8 cellular contexts compared by ENCODE assay signal in genomic region chr11:107898270-107898669, GRCh38. TPM values are rescaled to one million over a fixed set of nuclear protein-coding genes. Genes with fewer than 3 reads are reported as not detected.
DNase-seq lines count a peak whose midpoint lies in the region; ATAC-seq and TF ChIP-seq lines count a peak whose summit lies in the region.

No MANE protein-coding gene starts in this region.

- no peak overlapping the region for H3K27ac Mint-ChIP-seq in stimulated activated memory B cell treated with anti-CD40 and anti-IgM and Interleukin-4, amounts not matched to agents 10 μg/mL and 1 μg/mL and 100 μg/mL, for 72 hours

- H3K4me3 ChIP-seq in AG10803 (ENCODE audit: low read length) (no peak overlapping the region), fibroblast of the aortic adventitia (ENCODE audit: low read depth, low read length) (no peak overlapping the region)

- H3K36me3 Mint-ChIP-seq in stimulated activated memory B cell treated with anti-CD40 and anti-IgM and Interleukin-4, amounts not matched to agents 10 μg/mL and 1 μg/mL and 100 μg/mL, for 72 hours, result no peaks in the 10 kb centered on the region

- H3K9me3 Mint-ChIP-seq in stimulated activated memory B cell treated with anti-CD40 and anti-IgM and Interleukin-4, amounts not matched to agents 10 μg/mL and 1 μg/mL and 100 μg/mL, for 72 hours, result no peaks in the 10 kb centered on the region

- peak; percentile 79 for TF ChIP-seq CTCF in AG10803 (conservative IDR thresholded peaks at IDR 0.05; ENCODE audit: low read length)
- peak; percentile 53 for TF ChIP-seq CTCF in GM12874 (IDR thresholded peaks at IDR 0.05; ENCODE audit: insufficient read depth, low read depth, low read length)
- TF ChIP-seq CTCF in fibroblast of the aortic adventitia (IDR thresholded peaks at IDR 0.05; ENCODE audit: insufficient read depth, low read length), result peak; percentile 77

- peaks cover 13% of the 10 kb centered on the region for H3K27me3 Mint-ChIP-seq in stimulated activated memory B cell treated with anti-CD40 and anti-IgM and Interleukin-4, amounts not matched to agents 10 μg/mL and 1 μg/mL and 100 μg/mL, for 72 hours

- DNase-seq in AG10803 (ENCODE audit: low read depth), result peak; percentile 62
- peak; percentile 33 for DNase-seq in RPMI8226
- peak; percentile 74 for DNase-seq in fibroblast of the aortic adventitia (ENCODE audit: low read depth)
- DNase-seq in stimulated activated CD4-positive, alpha-beta T cell treated with anti-CD3 and anti-CD28 coated beads, Interleukin-2, amount 100 ng/mL, for 24 hours, result no peak

- H3K4me1 Mint-ChIP-seq in stimulated activated memory B cell treated with anti-CD40 and anti-IgM and Interleukin-4, amounts not matched to agents 10 μg/mL and 1 μg/mL and 100 μg/mL, for 72 hours, result no peaks in the 10 kb centered on the region

- no peak overlapping the region for H3K4me3 Mint-ChIP-seq in stimulated activated memory B cell treated with anti-CD40 and anti-IgM and Interleukin-4, amounts not matched to agents 10 μg/mL and 1 μg/mL and 100 μg/mL, for 72 hours

- ATAC-seq in HG03108 (IDR thresholded peaks at IDR 0.05; ENCODE audit: unreplicated experiment) (peak; percentile 75), GM19397 (IDR thresholded peaks at IDR 0.05; ENCODE audit: unreplicated experiment) (no peak)
- ATAC-seq in stimulated activated memory B cell treated with anti-CD40 and anti-IgM and Interleukin-4, amounts not matched to agents 10 μg/mL and 1 μg/mL and 100 μg/mL, for 72 hours, result peak; percentile 67

RNA-seq across cellular contexts. Expression of gene RAB39A, which starts 30.0 kb away (rescaled TPM):
- total RNA-seq in fibroblast of the aortic adventitia (ENCODE audit: low replicate concordance), result not detected in 2 replicates

RNA-seq across cellular contexts. Expression of gene SLC35F2, which starts 39.7 kb away (rescaled TPM):
- 9.6 and 9.9 TPM in 2 replicates for total RNA-seq in fibroblast of the aortic adventitia (ENCODE audit: low replicate concordance)

Comparison
In these comparisons a context has a peak if more than half of its experiments do, and no peak if none do; other contexts are left out.
1. DNase-seq: peak in AG10803 (single experiment), RPMI8226 (single experiment) and fibroblast of the aortic adventitia (single experiment); none in stimulated activated CD4-positive, alpha-beta T cell treated with anti-CD3 and anti-CD28 coated beads, Interleukin-2, amount 100 ng/mL, for 24 hours (0 of 2).
2. Peak in every context shown above with its lines, with median percentiles within 50 percentile points of each other: CTCF ChIP-seq.